In genomic region chr2:70523996-70524965, GRCh38 we compare ENCODE assay signal across 1 cellular context.
TF ChIP-seq lines count a peak whose summit lies in the region.

No MANE protein-coding gene starts in this region.

TF ChIP-seq in HepG2, 621 proteins besides CTCF, POLR2A, EP300 and RAD21 (continued from another document and continues in another):
- TF ChIP-seq ZBED4 (CRISPR knock-in tag; IDR thresholded peaks at IDR 0.05; ENCODE audit: borderline replicate concordance) (no peak), ATRX (CRISPR knock-in tag; IDR thresholded peaks at IDR 0.05; ENCODE audit: borderline replicate concordance) (no peak), ASH2L (IDR thresholded peaks at IDR 0.05; ENCODE audit: insufficient read length, low read depth, low read length) (no peak), ATF3 (CRISPR knock-in tag; IDR thresholded peaks at IDR 0.05) (no peak), BCLAF1 (IDR thresholded peaks at IDR 0.05) (no peak), PRDM10 (CRISPR knock-in tag; IDR thresholded peaks at IDR 0.05; ENCODE audit: low read depth) (no peak), PTBP1 (IDR thresholded peaks at IDR 0.05; ENCODE audit: low read depth, low read length, poor library complexity, severe bottlenecking) (no peak), ZNF564 (CRISPR knock-in tag; IDR thresholded peaks at IDR 0.05) (no peak), U2AF1 (optimal IDR thresholded peaks at IDR 0.05; ENCODE audit: low read depth, low read length) (no peak), TP53 (CRISPR knock-in tag; conservative IDR thresholded peaks at IDR 0.05) (no peak), ZEB1 (IDR thresholded peaks at IDR 0.05; ENCODE audit: insufficient replicate concordance, low read depth) (no peak), ETV5 (CRISPR knock-in tag; IDR thresholded peaks at IDR 0.05; ENCODE audit: borderline replicate concordance) (no peak), SP140L (CRISPR knock-in tag; IDR thresholded peaks at IDR 0.05; ENCODE audit: borderline replicate concordance) (no peak), KLF11 (CRISPR knock-in tag; IDR thresholded peaks at IDR 0.05) (no peak), BRD4 (CRISPR knock-in tag; IDR thresholded peaks at IDR 0.05) (no peak), ELK4 (CRISPR knock-in tag; IDR thresholded peaks at IDR 0.05; ENCODE audit: borderline replicate concordance) (no peak), HNF1A (IDR thresholded peaks at IDR 0.05; ENCODE audit: low read depth) (no peak), HNF1A (CRISPR knock-in tag; IDR thresholded peaks at IDR 0.05; ENCODE audit: borderline replicate concordance) (no peak), HOXA5 (CRISPR knock-in tag; IDR thresholded peaks at IDR 0.05) (no peak)
- TF ChIP-seq, protein P1, sequence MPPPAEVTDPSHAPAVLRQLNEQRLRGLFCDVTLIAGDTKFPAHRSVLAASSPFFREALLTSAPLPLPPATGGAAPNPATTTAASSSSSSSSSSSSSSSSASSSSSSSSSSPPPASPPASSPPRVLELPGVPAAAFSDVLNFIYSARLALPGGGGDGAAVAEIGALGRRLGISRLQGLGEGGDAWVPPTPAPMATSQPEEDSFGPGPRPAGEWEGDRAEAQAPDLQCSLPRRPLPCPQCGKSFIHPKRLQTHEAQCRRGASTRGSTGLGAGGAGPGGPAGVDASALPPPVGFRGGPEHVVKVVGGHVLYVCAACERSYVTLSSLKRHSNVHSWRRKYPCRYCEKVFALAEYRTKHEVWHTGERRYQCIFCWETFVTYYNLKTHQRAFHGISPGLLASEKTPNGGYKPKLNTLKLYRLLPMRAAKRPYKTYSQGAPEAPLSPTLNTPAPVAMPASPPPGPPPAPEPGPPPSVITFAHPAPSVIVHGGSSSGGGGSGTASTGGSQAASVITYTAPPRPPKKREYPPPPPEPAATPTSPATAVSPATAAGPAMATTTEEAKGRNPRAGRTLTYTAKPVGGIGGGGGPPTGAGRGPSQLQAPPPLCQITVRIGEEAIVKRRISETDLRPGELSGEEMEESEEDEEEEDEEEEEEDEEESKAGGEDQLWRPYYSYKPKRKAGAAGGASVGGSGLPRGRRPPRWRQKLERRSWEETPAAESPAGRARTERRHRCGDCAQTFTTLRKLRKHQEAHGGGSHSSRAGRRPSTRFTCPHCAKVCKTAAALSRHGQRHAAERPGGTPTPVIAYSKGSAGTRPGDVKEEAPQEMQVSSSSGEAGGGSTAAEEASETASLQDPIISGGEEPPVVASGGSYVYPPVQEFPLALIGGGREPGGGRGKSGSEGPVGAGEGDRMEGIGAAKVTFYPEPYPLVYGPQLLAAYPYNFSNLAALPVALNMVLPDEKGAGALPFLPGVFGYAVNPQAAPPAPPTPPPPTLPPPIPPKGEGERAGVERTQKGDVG (CRISPR knock-in tag; IDR thresholded peaks at IDR 0.05; ENCODE audit: borderline replicate concordance) = peak; percentile 72; the same call in 1 of the 2 replicates
- TF ChIP-seq, protein P2, sequence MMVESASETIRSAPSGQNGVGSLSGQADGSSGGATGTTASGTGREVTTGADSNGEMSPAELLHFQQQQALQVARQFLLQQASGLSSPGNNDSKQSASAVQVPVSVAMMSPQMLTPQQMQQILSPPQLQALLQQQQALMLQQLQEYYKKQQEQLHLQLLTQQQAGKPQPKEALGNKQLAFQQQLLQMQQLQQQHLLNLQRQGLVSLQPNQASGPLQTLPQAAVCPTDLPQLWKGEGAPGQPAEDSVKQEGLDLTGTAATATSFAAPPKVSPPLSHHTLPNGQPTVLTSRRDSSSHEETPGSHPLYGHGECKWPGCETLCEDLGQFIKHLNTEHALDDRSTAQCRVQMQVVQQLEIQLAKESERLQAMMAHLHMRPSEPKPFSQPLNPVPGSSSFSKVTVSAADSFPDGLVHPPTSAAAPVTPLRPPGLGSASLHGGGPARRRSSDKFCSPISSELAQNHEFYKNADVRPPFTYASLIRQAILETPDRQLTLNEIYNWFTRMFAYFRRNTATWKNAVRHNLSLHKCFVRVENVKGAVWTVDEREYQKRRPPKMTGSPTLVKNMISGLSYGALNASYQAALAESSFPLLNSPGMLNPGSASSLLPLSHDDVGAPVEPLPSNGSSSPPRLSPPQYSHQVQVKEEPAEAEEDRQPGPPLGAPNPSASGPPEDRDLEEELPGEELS (CRISPR knock-in tag; IDR thresholded peaks at IDR 0.05) = no peak
